Comparison of ENCODE assay signal across 19 cellular contexts in the genomic region with DNA sequence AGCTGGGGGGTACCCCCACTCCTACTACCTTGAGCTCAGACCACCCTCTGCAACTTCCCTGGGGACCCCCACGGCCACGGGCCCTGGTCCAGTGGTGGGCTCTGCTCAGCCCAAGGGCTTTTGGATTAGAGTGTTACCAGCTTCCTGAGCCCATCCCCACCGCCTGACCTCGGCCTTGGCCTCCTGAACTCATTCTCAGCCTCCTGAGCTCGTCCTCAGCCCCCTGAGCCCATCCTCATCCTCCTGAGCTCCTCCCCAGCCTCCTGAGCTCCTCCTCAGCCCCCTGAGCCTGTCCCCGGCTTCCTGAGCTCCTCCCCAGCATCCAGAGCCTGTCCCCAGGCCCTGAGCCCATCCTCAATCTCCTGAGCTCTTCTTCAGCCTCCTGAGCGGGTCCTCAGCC.
"Had no signal": no experiment of that assay in that cellular context is flagged by ENCODE, and none has a peak within 500 bp of the region (broad histone marks: within the 10 kb centered on the region; RNA-seq: fewer than 3 reads in every experiment).

No MANE protein-coding gene starts in this region.

- H3K27ac ChIP-seq: body of pancreas, foreskin keratinocyte, lower lobe of right lung, prostate gland, spleen, thyroid gland had no signal

- H3K27me3 ChIP-seq: body of pancreas, thyroid gland had no signal

- H3K9me3 ChIP-seq: body of pancreas, lower lobe of right lung, prostate gland, SK-N-SH, spleen, thyroid gland had no signal

- H3K4me3 ChIP-seq: body of pancreas, lower lobe of right lung, prostate gland, spleen, thyroid gland had no signal

- H3K4me2 ChIP-seq: SK-N-SH had no signal

- H3K9ac ChIP-seq: SK-N-SH had no signal

- H3K4me1 ChIP-seq: prostate gland had no signal

- H3K36me3 ChIP-seq: lower lobe of right lung, prostate gland, spleen, thyroid gland had no signal

- ATAC-seq: body of pancreas; foreskin keratinocyte; naive thymus-derived CD8-positive, alpha-beta T cell; sciatic nerve; T-cell had no signal

- DNase-seq: activated CD4-positive, alpha-beta T cell treated with anti-CD3 and anti-CD28 coated beads, Interleukin-2, amount 50 U/mL, for 1 hour; activated naive CD4-positive, alpha-beta T cell treated with anti-CD3 and anti-CD28 coated beads, Interleukin-2, amount 50 U/mL, for 16 hours; cortex of kidney; effector memory CD4-positive, alpha-beta T cell; foreskin keratinocyte; glutamatergic neuron; immature natural killer cell; lower lobe of right lung; naive thymus-derived CD8-positive, alpha-beta T cell; nucleus accumbens; SK-N-SH; spleen; stimulated activated CD4-positive, alpha-beta T cell treated with anti-CD3 and anti-CD28 coated beads, Interleukin-1b, Interleukin-23, amount 100 ng/mL, for 48 hours; T-helper 9 cell had no signal
